ENCODE assay signal across 1 cellular context in genomic region chr19:42076375-42076944, GRCh38.
A peak's percentile ranks its signal among the peaks of the same experiment; 100 is the strongest.
TF ChIP-seq lines count a peak whose summit lies in the region.

No MANE protein-coding gene starts in this region.

TF ChIP-seq in K562, 482 proteins besides CTCF, POLR2A, EP300 and RAD21:
- no peak for TF ChIP-seq DEAF1 (CRISPR knock-in tag; IDR thresholded peaks at IDR 0.05)
- TF ChIP-seq ZNF431 (CRISPR knock-in tag; IDR thresholded peaks at IDR 0.05), result no peak
- no peak for TF ChIP-seq RBFOX2 (IDR thresholded peaks at IDR 0.05; ENCODE audit: low read depth, low read length)
- TF ChIP-seq ZBTB7A (IDR thresholded peaks at IDR 0.05; ENCODE audit: borderline replicate concordance, control insufficient read depth, low read depth, low read length), result peak; percentile 68; the same call in 1 of the 2 replicates
- peak; percentile 11 for TF ChIP-seq TAF1 (IDR thresholded peaks at IDR 0.05; ENCODE audit: control insufficient read depth, extremely low read depth, insufficient read depth, low read length, severe bottlenecking)
- TF ChIP-seq ZNF740 (CRISPR knock-in tag; IDR thresholded peaks at IDR 0.05), result no peak
- TF ChIP-seq ZNF740 (tag; IDR thresholded peaks at IDR 0.05), result peak in 1 of 2 experiments; percentile 44; a peak in 1 of 4 replicates
- TF ChIP-seq CREB5 (CRISPR knock-in tag; IDR thresholded peaks at IDR 0.05), result no peak
- 0 out of 2 replicates have a peak, but pooled peaks have one; percentile 0 for TF ChIP-seq SIN3B (IDR thresholded peaks at IDR 0.05; ENCODE audit: low read depth)
- peak; percentile 16 for TF ChIP-seq SAP30 (IDR thresholded peaks at IDR 0.05; ENCODE audit: borderline replicate concordance, insufficient read depth, low read depth, low read length, poor library complexity, severe bottlenecking)
- TF ChIP-seq SLC30A9 (CRISPR knock-in tag; IDR thresholded peaks at IDR 0.05), result no peak
- TF ChIP-seq GTF2E2 (tag; IDR thresholded peaks at IDR 0.05), result 0 out of 2 replicates have a peak, but pooled peaks have one; percentile 37
- TF ChIP-seq BHLHE40 (IDR thresholded peaks at IDR 0.05; ENCODE audit: low read length), result peak; percentile 1; the same call in 1 of the 2 replicates
- peak; percentile 35 to 64; a peak in 3 of 4 replicates for TF ChIP-seq MNT (conservative IDR thresholded peaks at IDR 0.05)
- TF ChIP-seq POLR2AphosphoS5 (IDR thresholded peaks at IDR 0.05; ENCODE audit: control insufficient read depth, insufficient read depth, low read depth, low read length), result no peak
